25 cellular contexts compared by ENCODE assay signal in the genomic region with DNA sequence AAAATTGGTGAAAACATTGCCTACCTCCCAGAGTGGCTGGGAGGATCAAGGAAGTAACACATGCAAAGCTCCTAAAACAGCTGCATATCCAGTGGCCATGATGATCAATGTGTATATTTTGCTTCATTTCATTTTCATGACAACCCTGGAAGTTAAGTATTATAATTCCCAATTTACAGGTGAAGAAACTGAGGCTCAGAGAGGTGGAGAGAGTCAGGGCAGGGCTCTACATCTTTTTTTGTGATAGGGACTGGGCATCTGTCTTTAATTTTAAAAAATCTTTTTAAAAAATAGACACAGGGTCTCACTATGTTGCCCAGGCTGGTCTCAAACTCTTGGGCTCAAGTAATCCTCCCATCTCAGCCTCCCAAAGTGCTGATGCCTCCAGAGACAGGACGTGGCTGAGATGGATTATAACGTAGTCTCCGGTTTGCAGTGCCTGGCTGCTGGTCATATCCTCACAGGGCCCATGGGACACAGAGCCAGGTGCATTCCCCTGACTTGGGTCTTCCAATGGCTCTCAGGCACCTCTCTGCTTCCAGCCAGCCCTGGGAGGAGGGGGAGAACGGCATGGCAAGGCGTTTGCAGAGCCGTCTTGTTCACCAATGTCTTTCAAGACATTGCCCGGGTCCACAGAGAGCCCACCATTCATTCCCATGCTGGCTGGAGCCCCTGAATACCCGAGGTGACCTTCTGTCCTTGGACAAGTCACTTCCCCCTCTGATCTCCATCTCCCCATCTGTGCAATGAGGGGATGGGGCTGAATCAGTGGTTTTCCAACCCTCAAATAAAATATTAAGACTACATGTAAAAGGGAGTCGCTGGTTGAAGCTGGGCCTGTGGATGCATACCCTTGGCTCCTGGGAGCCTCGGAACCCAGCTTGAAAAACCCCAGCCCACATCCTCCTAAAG. TPM values are rescaled to one million over a fixed set of nuclear protein-coding genes. Genes with fewer than 3 reads are reported as not detected.
DNase-seq lines count a peak whose midpoint lies in the region; ATAC-seq, FAIRE-seq and TF ChIP-seq lines count a peak whose summit lies in the region.
"Had no signal": no experiment of that assay in that cellular context is flagged by ENCODE, and none has a peak within 500 bp of the region (broad histone marks: within the 10 kb centered on the region; RNA-seq: fewer than 3 reads in every experiment).

No MANE protein-coding gene starts in this region.

- H3K4me1 Mint-ChIP-seq in endodermal cell (peaks cover 44% of the 10 kb centered on the region), immature natural killer cell (no peaks in the 10 kb centered on the region)

- WGBS in endodermal cell (ENCODE audit: insufficient coverage in 1 of 2, insufficient read length in 1 of 2), 2 experiments = 86 to 90% methylated on average over 8 to 10 of the region's 10 CpGs
- WGBS in right lobe of liver (ENCODE audit: insufficient coverage, low coverage, low lambda C conversion rate, missing lambda C conversion rate) = 13% methylated on average over 7 of the region's 10 CpGs
- 44 to 63% (median 53%) methylated on average over 10 of the region's 10 CpGs for WGBS in small intestine, 3 donors
- 68 to 80% methylated on average over 7 to 10 of the region's 10 CpGs for WGBS in upper lobe of left lung, 2 donors

- H3K36me3 Mint-ChIP-seq in endodermal cell (ENCODE audit: low read depth) (peaks cover 3% of the 10 kb centered on the region), immature natural killer cell (no peaks in the 10 kb centered on the region)
- H3K36me3 Mint-ChIP-seq: CD4-positive, alpha-beta memory T cell had no signal

- TF ChIP-seq POLR2A in right lobe of liver (IDR thresholded peaks at IDR 0.05) = no peak
- no peak for TF ChIP-seq POLR2A in upper lobe of left lung (IDR thresholded peaks at IDR 0.05)

- H3K4me3 Mint-ChIP-seq in endodermal cell (peak overlapping the region; percentile 14), immature natural killer cell (no peak overlapping the region)
- H3K4me3 Mint-ChIP-seq: CD4-positive, alpha-beta memory T cell had no signal

- FAIRE-seq in small intestine (lab: Jason Lieb, UNC) = no peak
- FAIRE-seq: A204.1 had no signal

- intact Hi-C loops in right lobe of liver (cut with DNase I) = loop anchor here in 1 of 2 donors (5.0 kb wide), 1 partner anchor 68 kb away; no protein-coding TSS in a partner anchor

- H3K4me1 ChIP-seq in endodermal cell (ENCODE audit: control insufficient read depth, insufficient read depth, low read length) = peaks cover 5% of the 10 kb centered on the region
- H3K4me1 ChIP-seq in right lobe of liver = peaks cover 0 to 57% (median 25%) of the 10 kb centered on the region in 4 donors
- peaks cover 0 to 7% of the 10 kb centered on the region in 2 donors for H3K4me1 ChIP-seq in small intestine (ENCODE audit: control insufficient read depth in 2 of 2, insufficient read depth in 1 of 2, low read depth in 1 of 2, low read length in 1 of 2)
- H3K4me1 ChIP-seq in upper lobe of left lung = peaks cover 0 to 4% (median 1%) of the 10 kb centered on the region in 4 donors

- ATAC-seq in right lobe of liver (peak; percentile 18 to 32 (median 28)), upper lobe of left lung (ENCODE audit: low FRiP score in 2 of 2) (no peak)
- ATAC-seq: Right ventricle myocardium inferior had no signal

- TF ChIP-seq EP300 in upper lobe of left lung (IDR thresholded peaks at IDR 0.05) = no peak

- no peaks in the 10 kb centered on the region for H3K36me3 ChIP-seq in H7 (replicated peaks; ENCODE audit: control insufficient read depth, insufficient read depth, low read length)
- peaks cover 8% of the 10 kb centered on the region for H3K36me3 ChIP-seq in endodermal cell (ENCODE audit: control insufficient read depth, insufficient read depth, low read length)
- H3K36me3 ChIP-seq in right lobe of liver = peaks cover 0 to 24% (median 4%) of the 10 kb centered on the region in 4 donors
- H3K36me3 ChIP-seq in small intestine (ENCODE audit: control insufficient read depth in 2 of 2, insufficient read depth in 2 of 2, low read length in 2 of 2) = peaks cover 0 to 3% of the 10 kb centered on the region in 2 donors
- no peaks in the 10 kb centered on the region for H3K36me3 ChIP-seq in upper lobe of left lung
- H3K36me3 ChIP-seq: BLaER1 treated with 17β-estradiol and CSF1 and Interleukin-3, amounts not matched to agents 10 nM and 100 nM; SJSA1 had no signal

- H3K27me3 ChIP-seq in H7 (ENCODE audit: control insufficient read depth, insufficient read depth, low read length) = peaks cover under 1% of the 10 kb centered on the region; the same call in 1 of the 2 replicates
- no peaks in the 10 kb centered on the region for H3K27me3 ChIP-seq in endodermal cell (ENCODE audit: control insufficient read depth, insufficient read depth, low read length, poor library complexity, severe bottlenecking)
- no peaks in the 10 kb centered on the region for H3K27me3 ChIP-seq in right lobe of liver
- H3K27me3 ChIP-seq in small intestine (ENCODE audit: control insufficient read depth in 2 of 2, insufficient read depth in 2 of 2, low read length in 2 of 2) = no peaks in the 10 kb centered on the region
- H3K27me3 ChIP-seq in upper lobe of left lung = no peaks in the 10 kb centered on the region
- H3K27me3 ChIP-seq: BLaER1 treated with 17β-estradiol and CSF1 and Interleukin-3, amounts not matched to agents 10 nM and 100 nM; SJSA1 had no signal

- no peak overlapping the region for H3K9ac ChIP-seq in endodermal cell (ENCODE audit: extremely low read depth, low read length, poor library complexity, severe bottlenecking)
- H3K9ac ChIP-seq: BLaER1 treated with 17β-estradiol and CSF1 and Interleukin-3, amounts not matched to agents 10 nM and 100 nM had no signal

- no peaks in the 10 kb centered on the region for H3K9me3 ChIP-seq in endodermal cell (ENCODE audit: control insufficient read depth, low read length)
- no peaks in the 10 kb centered on the region for H3K9me3 ChIP-seq in right lobe of liver
- no peaks in the 10 kb centered on the region for H3K9me3 ChIP-seq in small intestine (ENCODE audit: control insufficient read depth, low read depth)
- no peaks in the 10 kb centered on the region for H3K9me3 ChIP-seq in upper lobe of left lung
- H3K9me3 ChIP-seq: BLaER1 treated with 17β-estradiol and CSF1 and Interleukin-3, amounts not matched to agents 10 nM and 100 nM; SJSA1 had no signal

- H3K4me3 ChIP-seq in H7 (ENCODE audit: insufficient read depth, low read depth, low read length) = no peak overlapping the region
- H3K4me3 ChIP-seq in endodermal cell (ENCODE audit: low read length) = peak overlapping the region; percentile 26
- peak overlapping the region; percentile 16 to 72 (median 72) for H3K4me3 ChIP-seq in right lobe of liver
- peak overlapping the region in 1 of 2 donors; percentile 66 for H3K4me3 ChIP-seq in small intestine (ENCODE audit: low read depth in 1 of 2, low read length in 2 of 2)
- H3K4me3 ChIP-seq in upper lobe of left lung = no peak overlapping the region
- H3K4me3 ChIP-seq: BLaER1 treated with 17β-estradiol and CSF1 and Interleukin-3, amounts not matched to agents 10 nM and 100 nM; PC-9; SJSA1 had no signal

- H3K27me3 Mint-ChIP-seq in endodermal cell (ENCODE audit: insufficient read depth) (peaks cover 13% of the 10 kb centered on the region), immature natural killer cell (ENCODE audit: low read depth in 3 of 3) (peaks cover 0 to 4% (median 2%) of the 10 kb centered on the region in 3 donors)

- H3K27ac ChIP-seq in endodermal cell (ENCODE audit: low read depth, low read length) (no peak overlapping the region), right lobe of liver (peak overlapping the region; percentile 77 to 97 (median 94)), small intestine (ENCODE audit: low read depth in 1 of 2, low read length in 1 of 2) (peak overlapping the region; percentile 50 to 90), upper lobe of left lung (no peak overlapping the region)
- H3K27ac ChIP-seq: BLaER1 treated with 17β-estradiol and CSF1 and Interleukin-3, amounts not matched to agents 10 nM and 100 nM; PC-9; SJSA1 had no signal

- H3K27ac Mint-ChIP-seq in endodermal cell (no peak overlapping the region), immature natural killer cell (no peak overlapping the region)
- H3K27ac Mint-ChIP-seq: CD4-positive, alpha-beta memory T cell had no signal

- H3K9me3 Mint-ChIP-seq in endodermal cell = no peaks in the 10 kb centered on the region
- no peaks in the 10 kb centered on the region for H3K9me3 Mint-ChIP-seq in immature natural killer cell
- H3K9me3 Mint-ChIP-seq: CD4-positive, alpha-beta memory T cell had no signal

- DNase-seq in H7 (peak; percentile 17), endodermal cell (peak; percentile 21), right lobe of liver (no peak), small intestine (no peak), upper lobe of left lung (no peak), NCI-H69 (lab: John Stamatoyannopoulos, UW) (no peak), NCI-H1694 treated with DMSO at 0.1 percent for 48 hours (lab: John Stamatoyannopoulos, UW) (no peak), immature natural killer cell (no peak)
- DNase-seq: CD4-positive, alpha-beta memory T cell; DMS153; DND-41; Kasumi-1; NCI-H1105 treated with DMSO at 0.1 percent for 48 hours; NCI-H2029; NCI-H446 treated with DMSO at 0.1 percent for 48 hours; NCI-H526; PC-9 had no signal

- no peak for TF ChIP-seq CTCF in endodermal cell (conservative IDR thresholded peaks at IDR 0.05)
- no peak for TF ChIP-seq CTCF in right lobe of liver (IDR thresholded peaks at IDR 0.05)
- TF ChIP-seq CTCF in upper lobe of left lung (IDR thresholded peaks at IDR 0.05) = no peak

RNA-seq across cellular contexts. Expression of a gene that starts 38.4 kb away (rescaled TPM):
- 3.7 and 11.4 TPM in 2 replicates for total RNA-seq in H7 (2014; rRNA removed; shearing (Covaris generic))
- total RNA-seq in endodermal cell = 10 to 100 TPM; 56.3 to 58.0 TPM
- 12.3 TPM for polyA plus RNA-seq in endodermal cell (2013, experiment 1 of 2)
- polyA plus RNA-seq in endodermal cell (2013, experiment 2 of 2) = 15.2 TPM
- total RNA-seq in right lobe of liver = 100 to 1,000 TPM; 101 to 255 (median 157) TPM
- polyA plus RNA-seq in small intestine = 100 to 1,000 TPM in 1 of 3 donors, 10 to 100 TPM in 2; 56.7 to 124 (median 98.6) TPM
- total RNA-seq in upper lobe of left lung = under 1 TPM in 4 of 6 donors, not detected in 2; under 0.01 to 0.74 (median 0.45) TPM
- polyA plus RNA-seq in immature natural killer cell = not detected
- total RNA-seq: CD4-positive, alpha-beta memory T cell; H4; M059J; Right ventricle myocardium inferior; RPMI7951; SJSA1 had no signal
- polyA plus RNA-seq: CD4-positive, alpha-beta memory T cell had no signal

RNA-seq across cellular contexts. Expression of a gene that starts 57.0 kb away (rescaled TPM):
- 0.07 TPM in 1 of 2 replicates, not detected in the other for total RNA-seq in H7 (2014; rRNA removed; shearing (Covaris generic))
- total RNA-seq in endodermal cell (not detected), right lobe of liver (not detected), upper lobe of left lung (not detected)
- not detected for polyA plus RNA-seq in endodermal cell (2013, experiment 1 of 2)
- 0.21 TPM for polyA plus RNA-seq in endodermal cell (2013, experiment 2 of 2)
- polyA plus RNA-seq in small intestine (not detected), immature natural killer cell (not detected)
- total RNA-seq: CD4-positive, alpha-beta memory T cell; H4; HT-29; M059J; PC-9; Right ventricle myocardium inferior; RPMI7951; SJSA1 had no signal
- polyA plus RNA-seq: CD4-positive, alpha-beta memory T cell had no signal

Comparison
In these comparisons a context has a peak if more than half of its experiments do, and no peak if none do; other contexts are left out.
1. DNase-seq: peak in H7 (single experiment) and endodermal cell (single experiment); none in right lobe of liver (0 of 3), small intestine (single experiment), upper lobe of left lung (0 of 2), NCI-H69 (single experiment), NCI-H1694 treated with DMSO at 0.1 percent for 48 hours (single experiment) and immature natural killer cell (0 of 3).
2. H3K4me3 ChIP-seq: peak in endodermal cell (single experiment) and right lobe of liver (3 of 3); none in H7 (single experiment) and upper lobe of left lung (0 of 4).
3. H3K27ac ChIP-seq: peak in right lobe of liver (3 of 3) and small intestine (2 of 2); none in endodermal cell (single experiment) and upper lobe of left lung (0 of 4).
4. ATAC-seq: peak in right lobe of liver (4 of 4); none in upper lobe of left lung (0 of 2).